9 cellular contexts compared by ENCODE assay signal in the genomic region with DNA sequence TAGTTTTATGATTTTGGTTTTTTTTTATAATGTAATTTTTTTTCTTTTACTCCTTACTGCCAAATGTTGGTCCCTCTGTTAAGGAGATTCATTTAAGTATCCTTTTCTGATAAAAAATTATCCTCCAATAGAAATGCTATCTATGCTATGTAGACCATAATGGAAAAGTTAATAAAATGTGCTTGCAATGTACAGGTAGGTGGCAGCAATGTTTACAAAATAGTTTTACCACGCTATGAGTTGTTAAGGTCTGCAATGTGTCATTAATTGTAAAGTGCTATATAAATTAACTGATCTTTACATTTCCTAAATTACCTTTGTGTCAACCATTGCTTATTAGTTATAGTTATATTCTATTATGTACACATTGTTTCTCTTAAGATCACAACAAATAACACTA. TPM values are rescaled to one million over a fixed set of nuclear protein-coding genes. Genes with fewer than 3 reads are reported as not detected.
DNase-seq lines count a peak whose midpoint lies in the region; ATAC-seq and TF ChIP-seq lines count a peak whose summit lies in the region.
"Had no signal": no experiment of that assay in that cellular context is flagged by ENCODE, and none has a peak within 500 bp of the region (broad histone marks: within the 10 kb centered on the region; RNA-seq: fewer than 3 reads in every experiment).

No MANE protein-coding gene starts in this region.

- H3K4me1 ChIP-seq in RWPE2 (ENCODE audit: insufficient read depth, poor library complexity, severe bottlenecking) (peaks cover 14% of the 10 kb centered on the region), tibial nerve (peaks cover 0 to 16% (median under 1%) of the 10 kb centered on the region in 4 donors)

- TF ChIP-seq POLR2A in tibial nerve (IDR thresholded peaks at IDR 0.05) = no peak

- WGBS in tibial nerve, 2 donors = 8 to 26% methylated on average over 1 of the region's 1 CpG

- TF ChIP-seq CTCF in RWPE2 (IDR thresholded peaks at IDR 0.05; ENCODE audit: poor library complexity, severe bottlenecking) (peak; percentile 69), tibial nerve (IDR thresholded peaks at IDR 0.05) (peak in 1 of 5 experiments; percentile 27)

- no peaks in the 10 kb centered on the region for H3K9me3 ChIP-seq in RWPE2 (ENCODE audit: severe bottlenecking)
- H3K9me3 ChIP-seq in tibial nerve = no peaks in the 10 kb centered on the region
- H3K9me3 ChIP-seq: SJCRH30 had no signal

- no peak overlapping the region for H3K27ac ChIP-seq in RWPE2 (ENCODE audit: poor library complexity, severe bottlenecking)
- H3K27ac ChIP-seq in tibial nerve = no peak overlapping the region
- H3K27ac ChIP-seq: SJCRH30 had no signal

- DNase-seq in DMS53 (lab: John Stamatoyannopoulos, UW) (peak; percentile 62), RWPE2 (ENCODE audit: low spot score) (no peak), lung microvascular endothelial cell (ENCODE audit: low read depth in 2 of 2) (peak; percentile 44 to 52), cortex of kidney (lab: John Stamatoyannopoulos, UW) (no peak), tibial nerve (ENCODE audit: low spot score in 2 of 2) (no peak)
- no peak for DNase-seq in activated CD8-positive, alpha-beta memory T cell treated with anti-CD3 and anti-CD28 coated beads, Interleukin-2, amount 50 U/mL, for 4 hours

- H3K27me3 ChIP-seq in RWPE2 (ENCODE audit: insufficient read depth, poor library complexity, severe bottlenecking) (no peaks in the 10 kb centered on the region), tibial nerve (no peaks in the 10 kb centered on the region)
- H3K27me3 ChIP-seq: SJCRH30 had no signal

- H3K36me3 ChIP-seq in RWPE2 (ENCODE audit: low read depth) = no peaks in the 10 kb centered on the region
- H3K36me3 ChIP-seq in tibial nerve = no peaks in the 10 kb centered on the region
- H3K36me3 ChIP-seq: SJCRH30 had no signal

- no peak for TF ChIP-seq EP300 in tibial nerve (IDR thresholded peaks at IDR 0.05)

- ATAC-seq in GM19395 (IDR thresholded peaks at IDR 0.05; ENCODE audit: unreplicated experiment) = peak; percentile 27
- ATAC-seq in HG03521 (IDR thresholded peaks at IDR 0.05; ENCODE audit: unreplicated experiment) = peak; percentile 17
- no peak for ATAC-seq in RWPE2 (ENCODE audit: low read depth)

- no peak overlapping the region for H3K4me3 ChIP-seq in RWPE2 (ENCODE audit: severe bottlenecking)
- H3K4me3 ChIP-seq in tibial nerve = no peak overlapping the region
- H3K4me3 ChIP-seq: SJCRH30 had no signal

RNA-seq across cellular contexts. Expression of gene CENPC, which starts 3.8 kb away (rescaled TPM):
- 9.6 and 11.3 TPM in 2 replicates for total RNA-seq in lung microvascular endothelial cell
- 10 to 100 TPM; 31.9 to 66.7 (median 42.3) TPM for total RNA-seq in tibial nerve

RNA-seq across cellular contexts. Expression of gene STAP1, which starts 9.4 kb away (rescaled TPM):
- total RNA-seq in lung microvascular endothelial cell (not detected in 2 replicates), tibial nerve (under 1 TPM in 2 of 4 donors, not detected in 2; 0.42 to 0.44 TPM)

Comparison
In these comparisons a context has a peak if more than half of its experiments do, and no peak if none do; other contexts are left out.
1. DNase-seq: peak in DMS53 (single experiment) and lung microvascular endothelial cell (2 of 2); none in RWPE2 (single experiment), cortex of kidney (single experiment), tibial nerve (0 of 2) and activated CD8-positive, alpha-beta memory T cell treated with anti-CD3 and anti-CD28 coated beads, Interleukin-2, amount 50 U/mL, for 4 hours (single experiment).